Comparison of ENCODE assay signal across 3 cellular contexts in the genomic region with DNA sequence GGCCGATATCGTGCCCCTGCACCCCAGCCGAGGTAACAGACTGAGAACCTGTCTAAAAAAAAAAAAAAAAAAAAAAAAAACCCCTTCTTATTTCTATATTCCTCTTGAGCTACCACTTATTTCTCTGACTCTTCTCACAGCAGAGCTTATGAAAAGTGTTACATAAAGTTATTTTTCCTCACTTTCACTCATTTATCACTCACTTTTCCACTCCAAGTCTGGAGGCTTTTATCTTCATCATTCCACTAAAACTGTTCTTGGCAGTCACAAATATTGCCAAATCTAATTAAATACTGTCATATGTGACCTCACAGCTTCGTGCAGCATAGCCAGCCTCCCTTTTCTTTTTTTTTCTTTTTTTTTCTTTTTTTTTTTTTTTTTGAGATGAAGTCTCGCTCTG.
"Had no signal": no experiment of that assay in that cellular context is flagged by ENCODE, and none has a peak within 500 bp of the region (broad histone marks: within the 10 kb centered on the region; RNA-seq: fewer than 3 reads in every experiment).

No MANE protein-coding gene starts in this region.

- ATAC-seq: GM12878 had no signal

- H3K4me3 ChIP-seq: GM12878 had no signal

- DNase-seq: GDM1, GF-D8 had no signal
